In the genomic region with DNA sequence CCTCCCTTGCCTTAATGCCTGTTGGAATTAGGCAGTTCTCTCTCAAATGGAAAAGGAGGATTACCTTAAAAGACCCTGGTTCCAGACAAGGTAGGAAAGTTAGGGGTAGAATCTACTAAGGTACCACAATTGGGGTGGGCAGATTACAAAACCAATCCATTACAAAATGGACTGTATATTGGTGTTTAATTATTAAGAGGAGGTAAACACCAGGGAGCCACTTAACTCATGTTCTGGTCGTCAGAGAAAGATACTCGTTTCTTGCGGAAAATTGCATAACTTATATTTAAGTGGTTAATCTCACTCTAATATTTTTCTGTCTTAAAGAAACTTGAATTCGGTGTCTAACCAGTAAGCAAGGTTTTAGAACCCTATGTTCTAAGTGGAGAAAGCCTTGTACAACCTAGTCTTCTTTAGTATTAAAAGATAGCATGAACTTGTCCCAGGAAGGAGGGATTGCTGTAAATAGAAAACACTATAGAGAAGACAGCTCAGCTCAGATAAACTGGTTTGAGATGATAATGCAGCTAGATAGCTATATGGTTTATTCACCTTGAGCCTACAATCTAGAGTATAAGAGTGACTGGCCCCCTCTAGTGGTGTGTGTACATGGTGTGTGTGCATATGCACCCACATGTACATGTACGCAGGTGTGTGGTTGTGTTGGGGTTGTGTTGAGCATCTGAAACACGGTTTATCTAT, we compare ENCODE assay signal across 1 cellular context.
TF ChIP-seq lines count a peak whose summit lies in the region.

No MANE protein-coding gene starts in this region.

TF ChIP-seq in neural cell, 6 proteins besides CTCF, POLR2A, EP300 and RAD21:
- TF ChIP-seq REST (IDR thresholded peaks at IDR 0.05; ENCODE audit: borderline replicate concordance) (no peak), POLR2AphosphoS5 (IDR thresholded peaks at IDR 0.05) (no peak), EZH2 (IDR thresholded peaks at IDR 0.05; ENCODE audit: borderline replicate concordance, insufficient read depth, low read length, poor library complexity, severe bottlenecking) (no peak), SMC3 (conservative IDR thresholded peaks at IDR 0.05; ENCODE audit: poor library complexity) (peak; percentile 42), TAF1 (IDR thresholded peaks at IDR 0.05; ENCODE audit: low read depth) (no peak), MXI1 (conservative IDR thresholded peaks at IDR 0.05; ENCODE audit: poor library complexity, severe bottlenecking) (no peak)
